Comparison of ENCODE assay signal across 8 cellular contexts in genomic region chr20:32582659-32583580, GRCh38. TPM values are rescaled to one million over a fixed set of nuclear protein-coding genes. Genes with fewer than 3 reads are reported as not detected.
DNase-seq lines count a peak whose midpoint lies in the region; ATAC-seq, FAIRE-seq and TF ChIP-seq lines count a peak whose summit lies in the region.

No MANE protein-coding gene starts in this region.

- peak overlapping the region; percentile 75 for H3K4me3 ChIP-seq in OCI-LY7 (ENCODE audit: low read depth, low read length, poor library complexity, severe bottlenecking)
- H3K4me3 ChIP-seq in GM12878 = peak overlapping the region; percentile 76
- H3K4me3 ChIP-seq in kidney epithelial cell (ENCODE audit: low read depth, low read length) = peak overlapping the region; percentile 63
- peak overlapping the region in 4 of 5 donors; percentile 27 to 56 (median 40) for H3K4me3 ChIP-seq in subcutaneous abdominal adipose tissue (ENCODE audit: low read depth in 1 of 5, low read length in 5 of 5)

- H3K9me3 ChIP-seq in OCI-LY7 (ENCODE audit: low read length) (no peaks in the 10 kb centered on the region), GM12878 (replicated peaks; ENCODE audit: control insufficient read depth, insufficient read depth, low read length) (no peaks in the 10 kb centered on the region), subcutaneous abdominal adipose tissue (ENCODE audit: control insufficient read depth in 5 of 5, low read length in 5 of 5) (no peaks in the 10 kb centered on the region)

- no peak for TF ChIP-seq RAD21 in GM12878 (IDR thresholded peaks at IDR 0.05; ENCODE audit: insufficient read depth, low read depth, low read length)

- CTCF ChIA-PET in OCI-LY7 (lab: Charles Lee; ENCODE audit: unreplicated experiment) = no interaction called here
- CTCF ChIA-PET in GM12878 (lab: Yijun Ruan, JAX) = no interaction called here

- no peak for TF ChIP-seq CTCF in GM10266 (IDR thresholded peaks at IDR 0.05; ENCODE audit: control insufficient read depth, insufficient read depth, low read depth, missing control alignments)
- no peak for TF ChIP-seq CTCF in OCI-LY7 (conservative IDR thresholded peaks at IDR 0.05; ENCODE audit: low read length)
- TF ChIP-seq CTCF in GM12878 (IDR thresholded peaks at IDR 0.05 in 2 of 3, conservative IDR thresholded peaks at IDR 0.05 in 1 of 3; ENCODE audit: control insufficient read depth in 2 of 3, extremely low read depth in 1 of 3, insufficient read depth in 1 of 3, low read depth in 3 of 3, low read length in 3 of 3) = no peak
- no peak for TF ChIP-seq CTCF in kidney epithelial cell (IDR thresholded peaks at IDR 0.05; ENCODE audit: insufficient read depth, low read length, poor library complexity, severe bottlenecking)

- H2AFZ ChIP-seq in OCI-LY7 (ENCODE audit: low read length) = 0 out of 2 replicates have a peak overlapping the region, but pooled peaks have one; percentile 22
- H2AFZ ChIP-seq in GM12878 (ENCODE audit: control insufficient read depth, low read depth, low read length) = no peak overlapping the region

- RAD21 ChIA-PET in GM12878 (lab: Charles Lee; ENCODE audit: unreplicated experiment) = no interaction called here

- H3K4me1 ChIP-seq in OCI-LY7 (ENCODE audit: insufficient read depth, low read length, poor library complexity, severe bottlenecking) (peaks cover 43% of the 10 kb centered on the region), GM12878 (ENCODE audit: control insufficient read depth, insufficient read depth, low read length) (peaks cover 17% of the 10 kb centered on the region), subcutaneous abdominal adipose tissue (ENCODE audit: control insufficient read depth in 5 of 5, insufficient read depth in 5 of 5, low read length in 5 of 5) (peaks cover 0 to 14% (median 5%) of the 10 kb centered on the region in 5 donors)

- SMC1A ChIA-PET in GM12878 (lab: Charles Lee; ENCODE audit: uncharacterized antibody, unreplicated experiment) = no interaction called here

- 15% methylated on average over 22 of the region's 91 CpGs for WGBS in GM12878 (ENCODE audit: insufficient coverage, insufficient replicate concordance, low lambda C conversion rate, missing lambda C conversion rate)

- peak overlapping the region; percentile 87 for H3K4me2 ChIP-seq in OCI-LY7 (ENCODE audit: low read length)
- H3K4me2 ChIP-seq in GM12878 (ENCODE audit: control insufficient read depth, insufficient read depth) = peak overlapping the region; percentile 33; the same call in 1 of the 2 replicates

- DNase-seq in GM10266 (ENCODE audit: extremely low spot score) = peak; percentile 75
- DNase-seq in OCI-LY7 (ENCODE audit: low spot score) = peak; percentile 44
- no peak for DNase-seq in GM12878 (ENCODE audit: low read depth, low spot score)
- DNase-seq in kidney epithelial cell (ENCODE audit: low read depth) = no peak
- no peak for DNase-seq in effector CD8-positive, alpha-beta T cell (lab: John Stamatoyannopoulos, UW)

- H3K79me2 ChIP-seq in OCI-LY7 (ENCODE audit: insufficient read depth, low read depth, low read length) = no peaks in the 10 kb centered on the region
- H3K79me2 ChIP-seq in GM12878 (ENCODE audit: control insufficient read depth, insufficient read depth, low read length) = peaks cover 4% of the 10 kb centered on the region

- TF ChIP-seq POLR2A in GM12878 (IDR thresholded peaks at IDR 0.05; ENCODE audit: low read depth, low read length) = no peak

- peak; percentile 11; the same call in 2 of the 3 replicates for ATAC-seq in GM12878
- no peak for ATAC-seq in HG02759 (IDR thresholded peaks at IDR 0.05; ENCODE audit: unreplicated experiment)
- ATAC-seq in GM19397 (IDR thresholded peaks at IDR 0.05; ENCODE audit: unreplicated experiment) = no peak

- peaks cover 0 to 2% of the 10 kb centered on the region in 2 experiments; a peak in 1 of 4 replicates for H3K27me3 ChIP-seq in GM12878 (replicated peaks in 1 of 2; ENCODE audit: control insufficient read depth in 2 of 2, insufficient read depth in 2 of 2, low read length in 1 of 2)
- H3K27me3 ChIP-seq in kidney epithelial cell (ENCODE audit: control insufficient read depth, insufficient read depth, low read length) = peaks cover 19% of the 10 kb centered on the region
- H3K27me3 ChIP-seq in subcutaneous abdominal adipose tissue (ENCODE audit: control insufficient read depth in 5 of 5, insufficient read depth in 4 of 5, low read length in 5 of 5) = peaks cover 11 to 23% (median 19%) of the 10 kb centered on the region in 5 donors

- no peak for FAIRE-seq in GM12878 (lab: Jason Lieb, UNC)

- H4K20me1 ChIP-seq in OCI-LY7 (ENCODE audit: insufficient read depth, low read length) = no peaks in the 10 kb centered on the region
- H4K20me1 ChIP-seq in GM12878 (ENCODE audit: control insufficient read depth, insufficient read depth) = peaks cover 3% of the 10 kb centered on the region; the same call in 1 of the 2 replicates

- H3K36me3 ChIP-seq in OCI-LY7 (ENCODE audit: insufficient read depth, low read length) (no peaks in the 10 kb centered on the region), GM12878 (ENCODE audit: control insufficient read depth in 2 of 2, insufficient read depth in 2 of 2, low read length in 1 of 2) (no peaks in the 10 kb centered on the region), kidney epithelial cell (ENCODE audit: control insufficient read depth, insufficient read depth, low read length) (no peaks in the 10 kb centered on the region), subcutaneous abdominal adipose tissue (ENCODE audit: control insufficient read depth in 5 of 5, insufficient read depth in 5 of 5, low read length in 5 of 5) (no peaks in the 10 kb centered on the region)

- peak overlapping the region; percentile 8; the same call in 1 of the 2 replicates for H3K9ac ChIP-seq in GM12878 (ENCODE audit: control insufficient read depth, insufficient read depth, low read length)
- H3K9ac ChIP-seq in subcutaneous abdominal adipose tissue (ENCODE audit: low read length in 5 of 5) = no peak overlapping the region

- in situ Hi-C loops in GM12878 (cut with MboI) = no loop called here

- POLR2A ChIA-PET in OCI-LY7 (lab: Charles Lee) (interaction anchor here (0.5 kb wide), 1 partner anchor 18 kb away, joined by 3 read pairs; no protein-coding TSS in a partner anchor), GM12878 (lab: Charles Lee) (no interaction called here)

- no peaks in the 10 kb centered on the region for H3K9me2 ChIP-seq in OCI-LY7 (ENCODE audit: insufficient read depth, low read length)

- H3K27ac ChIP-seq in OCI-LY7 (ENCODE audit: low read depth, low read length, poor library complexity, severe bottlenecking) (no peak overlapping the region), GM12878 (ENCODE audit: control insufficient read depth, insufficient read depth) (no peak overlapping the region), subcutaneous abdominal adipose tissue (ENCODE audit: low read depth, low read length) (no peak overlapping the region)

- no peak for TF ChIP-seq EP300 in GM12878 (IDR thresholded peaks at IDR 0.05; ENCODE audit: borderline replicate concordance in 1 of 2, control insufficient read depth in 1 of 2, low read depth in 2 of 2, low read length in 2 of 2)

- BruUV-seq in OCI-LY7 (replicated peaks; lab: Mats Ljungman, UMichigan) (no TSS peak), GM12878 (replicated peaks; lab: Mats Ljungman, UMichigan) (no TSS peak)

- intact Hi-C loops in OCI-LY7 (cut with micrococcal nuclease; ENCODE audit: unreplicated experiment) = no loop called here
- intact Hi-C loops in GM12878 (cut with micrococcal nuclease; ENCODE audit: unreplicated experiment) = no loop called here

TF ChIP-seq in GM12878, 131 proteins besides CTCF, POLR2A, EP300 and RAD21 (continues in another document):
- peak; percentile 56 for TF ChIP-seq GATAD2B (conservative IDR thresholded peaks at IDR 0.05; ENCODE audit: low read depth)
- TF ChIP-seq DPF2 (IDR thresholded peaks at IDR 0.05) = peak; percentile 68
- TF ChIP-seq BACH1 (IDR thresholded peaks at IDR 0.05; ENCODE audit: borderline replicate concordance) = peak; percentile 42; the same call in 1 of the 2 replicates
- TF ChIP-seq IKZF1 (conservative IDR thresholded peaks at IDR 0.05) = peak; percentile 55
- TF ChIP-seq BHLHE40 (IDR thresholded peaks at IDR 0.05; ENCODE audit: borderline replicate concordance in 1 of 2, low read depth in 2 of 2, low read length in 1 of 2) = peak in 1 of 2 experiments; percentile 23; a peak in 1 of 4 replicates
- TF ChIP-seq, protein P1, sequence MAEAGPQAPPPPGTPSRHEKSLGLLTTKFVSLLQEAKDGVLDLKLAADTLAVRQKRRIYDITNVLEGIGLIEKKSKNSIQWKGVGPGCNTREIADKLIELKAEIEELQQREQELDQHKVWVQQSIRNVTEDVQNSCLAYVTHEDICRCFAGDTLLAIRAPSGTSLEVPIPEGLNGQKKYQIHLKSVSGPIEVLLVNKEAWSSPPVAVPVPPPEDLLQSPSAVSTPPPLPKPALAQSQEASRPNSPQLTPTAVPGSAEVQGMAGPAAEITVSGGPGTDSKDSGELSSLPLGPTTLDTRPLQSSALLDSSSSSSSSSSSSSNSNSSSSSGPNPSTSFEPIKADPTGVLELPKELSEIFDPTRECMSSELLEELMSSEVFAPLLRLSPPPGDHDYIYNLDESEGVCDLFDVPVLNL (IDR thresholded peaks at IDR 0.05; ENCODE audit: low read depth, low read length) = no peak
- 0 out of 2 replicates have a peak, but pooled peaks have one; percentile 29 for TF ChIP-seq LARP7 (IDR thresholded peaks at IDR 0.05)

RNA-seq across cellular contexts. Expression of gene NOL4L, which starts 2.2 kb away (rescaled TPM):
- total RNA-seq in OCI-LY7 (2014; rRNA removed; shearing (Covaris generic)) = 1.5 and 4.2 TPM in 2 replicates
- total RNA-seq in OCI-LY7 (2022) = 3.3 and 3.9 TPM in 2 replicates
- total RNA-seq in GM12878 (2013; cell fraction: nucleolus; rRNA removed) = 72.6 and 77.1 TPM in 2 replicates
- total RNA-seq in GM12878 (2014; rRNA removed) = 8.1 and 9.5 TPM in 2 replicates
- 6.2 and 6.5 TPM in 2 replicates for total RNA-seq in GM12878 (2014; rRNA removed; fragmentation: Illumina TruSeq; extraction: Trizol)
- total RNA-seq in GM12878 (2021) = 24.0 and 30.0 TPM in 2 replicates
- polyA plus RNA-seq in GM12878 (2011; ENCODE audit: low read depth) = 3.1 TPM
- 5.9 and 8.0 TPM in 2 replicates for polyA plus RNA-seq in GM12878 (2011; rRNA removed)
- polyA plus RNA-seq in GM12878 (2011; cell fraction: cytosol; rRNA removed) = 6.0 and 6.7 TPM in 2 replicates
- polyA plus RNA-seq in GM12878 (2011; cell fraction: nucleus; rRNA removed) = 36.6 and 37.1 TPM in 2 replicates
- 6.1 and 6.9 TPM in 2 replicates for polyA plus RNA-seq in GM12878 (2012)
- 4.0 and 7.9 TPM in 2 replicates for polyA plus RNA-seq in GM12878 (2014; fragmentation: Illumina TruSeq; extraction: Trizol)
- 1 to 10 TPM; 2.3 to 3.9 TPM for polyA plus RNA-seq in GM12878 (2014; fragmentation: Nextera tagmentation; extraction: Ambion mirVana)
- polyA plus RNA-seq in GM12878 (2014; rRNA removed) = 9.5 and 10.8 TPM in 2 replicates
- 1 to 10 TPM; 7.9 to 8.2 TPM for polyA plus RNA-seq in GM12878 (2016; fragmentation: Nextera tagmentation; extraction: Ambion mirVana)
- 6.5 and 10.4 TPM in 2 replicates for polyA minus RNA-seq in GM12878 (2011; rRNA and poly(A)+ RNA removed)
- polyA minus RNA-seq in GM12878 (2011; cell fraction: cytosol; rRNA and poly(A)+ RNA removed) = 4.8 and 9.5 TPM in 2 replicates
- 6.6 and 14.4 TPM in 2 replicates for polyA minus RNA-seq in GM12878 (2011; cell fraction: nucleus; rRNA and poly(A)+ RNA removed)
- total RNA-seq in kidney epithelial cell = 31.4 and 35.7 TPM in 2 replicates

Comparison
In these comparisons a context has a peak if more than half of its experiments do, and no peak if none do; other contexts are left out.
1. DNase-seq: peak in GM10266 (single experiment) and OCI-LY7 (single experiment); none in GM12878 (single experiment), kidney epithelial cell (single experiment) and effector CD8-positive, alpha-beta T cell (single experiment).
2. Peak in every context shown above with its lines, with median percentiles within 50 percentile points of each other: H3K4me3 ChIP-seq.